Comparison of ENCODE assay signal across 24 cellular contexts in the genomic region with DNA sequence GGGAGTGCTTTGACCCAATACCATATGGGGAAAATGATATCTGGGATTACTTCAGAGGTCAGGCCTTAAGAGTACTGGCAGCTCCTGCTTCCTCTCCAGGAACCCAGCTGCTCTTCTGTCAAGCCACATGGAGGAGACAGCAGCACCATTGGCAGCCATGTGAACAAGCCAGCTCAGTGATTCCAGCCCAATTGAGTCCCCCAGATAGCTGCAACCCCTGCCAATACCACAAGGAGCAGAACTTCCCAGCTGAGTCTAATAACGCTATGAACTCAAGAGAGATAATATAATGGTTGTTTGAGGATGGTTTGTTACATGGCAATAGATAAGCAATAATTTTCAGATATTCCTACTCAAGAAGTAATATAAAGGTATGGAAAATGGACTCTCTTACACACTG.
A peak's percentile ranks its signal among the peaks of the same experiment; 100 is the strongest.
DNase-seq lines count a peak whose midpoint lies in the region; ATAC-seq, FAIRE-seq and TF ChIP-seq lines count a peak whose summit lies in the region.
"Had no signal": no experiment of that assay in that cellular context is flagged by ENCODE, and none has a peak within 500 bp of the region (broad histone marks: within the 10 kb centered on the region; RNA-seq: fewer than 3 reads in every experiment).

No MANE protein-coding gene starts in this region.

- CTCF ChIA-PET in A673 (lab: Charles Lee) = interaction anchor here (0.6 kb wide), 1 partner anchor 22 kb away, joined by 5 read pairs; no protein-coding TSS in a partner anchor
- CTCF ChIA-PET in HCT116 (lab: Charles Lee) = no interaction called here

- H3K27ac ChIP-seq in A673 (ENCODE audit: low read depth, low read length, poor library complexity, severe bottlenecking) (no peak overlapping the region), HCT116 (ENCODE audit: low read depth, low read length) (no peak overlapping the region)
- H3K27ac ChIP-seq: lower lobe of right lung, psoas muscle, upper lobe of left lung had no signal

- no peak overlapping the region for H3K9ac ChIP-seq in HCT116 (ENCODE audit: low read length)

- RAD21 ChIA-PET in HCT116 (lab: Charles Lee; ENCODE audit: low non-redundant PET in 1 of 2, low total read pairs in 2 of 2, uncharacterized antibody in 2 of 2, unreplicated experiment in 2 of 2) = no interaction called here

- no peak for FAIRE-seq in GM12892 (lab: Jason Lieb, UNC)
- FAIRE-seq: A549, bronchial epithelial cell, endometrium, keratinocyte had no signal

- TF ChIP-seq CTCF in A673 (conservative IDR thresholded peaks at IDR 0.05; ENCODE audit: low read depth, low read length) = no peak; the same call in 1 of the 2 replicates
- TF ChIP-seq CTCF in HCT116 (IDR thresholded peaks at IDR 0.05 in 2 of 3, conservative IDR thresholded peaks at IDR 0.05 in 1 of 3; ENCODE audit: borderline replicate concordance in 1 of 3, insufficient read depth in 1 of 3, low read depth in 2 of 3, low read length in 2 of 3) = peak in 1 of 3 experiments; percentile 30; a peak in 2 of 6 replicates
- no peak for TF ChIP-seq CTCF in fibroblast of mammary gland (conservative IDR thresholded peaks at IDR 0.05; ENCODE audit: control insufficient read depth, insufficient read depth, low read depth, low read length)
- TF ChIP-seq CTCF in omental fat pad (IDR thresholded peaks at IDR 0.05) = no peak

- peaks cover 6% of the 10 kb centered on the region for H3K27me3 ChIP-seq in A673 (replicated peaks; ENCODE audit: insufficient read depth, low read depth, low read length, poor library complexity)
- H3K27me3 ChIP-seq in HCT116 (ENCODE audit: insufficient read depth, low read length) = peaks cover 20% of the 10 kb centered on the region
- H3K27me3 ChIP-seq: upper lobe of left lung had no signal

- H4K20me1 ChIP-seq in HCT116 (ENCODE audit: insufficient read depth) = no peaks in the 10 kb centered on the region

- H3K9me3 ChIP-seq in A673 (ENCODE audit: low read depth, low read length, poor library complexity, severe bottlenecking) (no peaks in the 10 kb centered on the region), HCT116 (ENCODE audit: control insufficient read depth in 1 of 2, insufficient read depth in 1 of 2, low read depth in 1 of 2, low read length in 2 of 2) (no peaks in the 10 kb centered on the region)
- H3K9me3 ChIP-seq: A549, lower lobe of right lung, psoas muscle, upper lobe of left lung had no signal

- in situ Hi-C loops in SK-MEL-5 (cut with HindIII; ENCODE audit: low pct_unique_long_range_greater_than_20kb, low sequenced_read_pairs) = no loop called here
- in situ Hi-C loops in ACHN (cut with HindIII; ENCODE audit: low pct_ligation_motif_present, low pct_unique_long_range_greater_than_20kb, low sequenced_read_pairs) = no loop called here

- POLR2A ChIA-PET in A673 (lab: Charles Lee; ENCODE audit: low non-redundant PET) = interaction anchor here (0.7 kb wide), 1 partner anchor 126 kb away, joined by 4 read pairs; no protein-coding TSS in a partner anchor
- POLR2A ChIA-PET in HCT116 (lab: Charles Lee) = no interaction called here

- H3K9me2 ChIP-seq in HCT116 (ENCODE audit: insufficient read depth) = no peaks in the 10 kb centered on the region

- BruUV-seq in A673 (replicated peaks; lab: Mats Ljungman, UMichigan) (no TSS peak), HCT116 (replicated peaks; lab: Mats Ljungman, UMichigan) (no TSS peak)

- no peak for TF ChIP-seq RAD21 in HCT116 (IDR thresholded peaks at IDR 0.05; ENCODE audit: low read depth)

- no peaks in the 10 kb centered on the region for H3K79me2 ChIP-seq in HCT116 (ENCODE audit: insufficient read depth, low read length)

- H3K4me1 ChIP-seq in A673 (ENCODE audit: insufficient read depth, low read length, poor library complexity, severe bottlenecking) = no peaks in the 10 kb centered on the region
- no peaks in the 10 kb centered on the region for H3K4me1 ChIP-seq in HCT116 (ENCODE audit: control insufficient read depth in 1 of 2, insufficient read depth in 2 of 2, low read length in 2 of 2)
- H3K4me1 ChIP-seq: lower lobe of right lung, psoas muscle, upper lobe of left lung had no signal

- TF ChIP-seq POLR2A in HCT116 (IDR thresholded peaks at IDR 0.05; ENCODE audit: borderline replicate concordance, extremely low read depth, insufficient read depth, insufficient read length) = no peak
- no peak for TF ChIP-seq POLR2A in GM12892 (IDR thresholded peaks at IDR 0.05; ENCODE audit: low read depth, low read length)

- no peak overlapping the region for H3K4me3 ChIP-seq in A673 (ENCODE audit: low read depth, low read length, poor library complexity, severe bottlenecking)
- no peak overlapping the region for H3K4me3 ChIP-seq in HCT116 (replicated peaks in 1 of 2; ENCODE audit: low read depth in 1 of 2, low read length in 2 of 2)
- H3K4me3 ChIP-seq in fibroblast of mammary gland (ENCODE audit: control insufficient read depth, low read depth, low read length) = no peak overlapping the region
- H3K4me3 ChIP-seq: A549, lower lobe of right lung, psoas muscle, upper lobe of left lung had no signal

- DNase-seq in A673 (ENCODE audit: low spot score) (peak; percentile 25), HCT116 (ENCODE audit: low read depth, low spot score) (no peak), SK-MEL-5 (ENCODE audit: low read depth, low spot score) (peak; percentile 49), fibroblast of mammary gland (ENCODE audit: low read depth) (peak; percentile 12), inferior parietal cortex (ENCODE audit: extremely low spot score) (no peak), ACHN (no peak), GM12892 (ENCODE audit: insufficient read length) (no peak), omental fat pad (ENCODE audit: low spot score) (no peak)
- DNase-seq: activated CD4-positive, CD25-positive, alpha-beta regulatory T cell treated with anti-CD3 and anti-CD28 coated beads, Interleukin-2, amount 50 U/mL, for 72 hours; activated CD8-positive, alpha-beta T cell treated with anti-CD3 and anti-CD28 coated beads, Interleukin-2, amount 10 ng/mL, durations not matched to agents 7 days and 5 days; activated naive CD4-positive, alpha-beta T cell treated with Interleukin-2 at 50 U/mL for 16 hours; amniotic stem cell; C1 segment of cervical spinal cord; Calu3; cortex of kidney; lower lobe of right lung; NCI-H1436; NCI-H510A treated with DMSO at 0.1 percent for 48 hours; psoas muscle; upper lobe of left lung had no signal

- H3K4me2 ChIP-seq in HCT116 (ENCODE audit: low read length) = no peak overlapping the region
- H3K4me2 ChIP-seq: A549 had no signal

- no peaks in the 10 kb centered on the region for H3K36me3 ChIP-seq in A673 (ENCODE audit: insufficient read depth, low read length, poor library complexity, severe bottlenecking)
- H3K36me3 ChIP-seq in HCT116 (ENCODE audit: control insufficient read depth in 1 of 2, insufficient read depth in 2 of 2, low read length in 2 of 2) = no peaks in the 10 kb centered on the region
- H3K36me3 ChIP-seq: lower lobe of right lung, upper lobe of left lung had no signal

- intact Hi-C loops in A673 (cut with micrococcal nuclease; ENCODE audit: unreplicated experiment) = no loop called here
- intact Hi-C loops in HCT116 (cut with micrococcal nuclease) = no loop called here

- ATAC-seq in HCT116 = peak; percentile 75
- ATAC-seq in omental fat pad (ENCODE audit: low FRiP score) = no peak
- ATAC-seq: activated CD8-positive, alpha-beta T cell treated with anti-CD3 and anti-CD28 coated beads, Interleukin-2, amount 10 ng/mL, durations not matched to agents 7 days and 5 days; psoas muscle had no signal

- no peak overlapping the region for H2AFZ ChIP-seq in HCT116 (ENCODE audit: low read depth, low read length, poor library complexity, severe bottlenecking)

TF ChIP-seq in HCT116, 20 proteins besides CTCF, POLR2A, EP300 and RAD21:
- TF ChIP-seq EZH2phosphoT487 (IDR thresholded peaks at IDR 0.05; ENCODE audit: borderline replicate concordance) (no peak), SP1 (IDR thresholded peaks at IDR 0.05; ENCODE audit: low read depth) (no peak), SRF (IDR thresholded peaks at IDR 0.05; ENCODE audit: low read depth) (no peak), CEBPB (IDR thresholded peaks at IDR 0.05; ENCODE audit: low read depth) (no peak), ZNF274 (IDR thresholded peaks at IDR 0.05; ENCODE audit: low read depth, low read length) (no peak), ELF1 (IDR thresholded peaks at IDR 0.05; ENCODE audit: borderline replicate concordance, low read depth) (no peak), YY1 (IDR thresholded peaks at IDR 0.05; ENCODE audit: extremely low read depth, insufficient replicate concordance, low read depth, low read length) (no peak), FOSL1 (IDR thresholded peaks at IDR 0.05; ENCODE audit: low read depth) (no peak), JUND (IDR thresholded peaks at IDR 0.05) (no peak), ZFX (IDR thresholded peaks at IDR 0.05) (no peak), EZH2 (IDR thresholded peaks at IDR 0.05) (no peak)
- TF ChIP-seq, protein P1, sequence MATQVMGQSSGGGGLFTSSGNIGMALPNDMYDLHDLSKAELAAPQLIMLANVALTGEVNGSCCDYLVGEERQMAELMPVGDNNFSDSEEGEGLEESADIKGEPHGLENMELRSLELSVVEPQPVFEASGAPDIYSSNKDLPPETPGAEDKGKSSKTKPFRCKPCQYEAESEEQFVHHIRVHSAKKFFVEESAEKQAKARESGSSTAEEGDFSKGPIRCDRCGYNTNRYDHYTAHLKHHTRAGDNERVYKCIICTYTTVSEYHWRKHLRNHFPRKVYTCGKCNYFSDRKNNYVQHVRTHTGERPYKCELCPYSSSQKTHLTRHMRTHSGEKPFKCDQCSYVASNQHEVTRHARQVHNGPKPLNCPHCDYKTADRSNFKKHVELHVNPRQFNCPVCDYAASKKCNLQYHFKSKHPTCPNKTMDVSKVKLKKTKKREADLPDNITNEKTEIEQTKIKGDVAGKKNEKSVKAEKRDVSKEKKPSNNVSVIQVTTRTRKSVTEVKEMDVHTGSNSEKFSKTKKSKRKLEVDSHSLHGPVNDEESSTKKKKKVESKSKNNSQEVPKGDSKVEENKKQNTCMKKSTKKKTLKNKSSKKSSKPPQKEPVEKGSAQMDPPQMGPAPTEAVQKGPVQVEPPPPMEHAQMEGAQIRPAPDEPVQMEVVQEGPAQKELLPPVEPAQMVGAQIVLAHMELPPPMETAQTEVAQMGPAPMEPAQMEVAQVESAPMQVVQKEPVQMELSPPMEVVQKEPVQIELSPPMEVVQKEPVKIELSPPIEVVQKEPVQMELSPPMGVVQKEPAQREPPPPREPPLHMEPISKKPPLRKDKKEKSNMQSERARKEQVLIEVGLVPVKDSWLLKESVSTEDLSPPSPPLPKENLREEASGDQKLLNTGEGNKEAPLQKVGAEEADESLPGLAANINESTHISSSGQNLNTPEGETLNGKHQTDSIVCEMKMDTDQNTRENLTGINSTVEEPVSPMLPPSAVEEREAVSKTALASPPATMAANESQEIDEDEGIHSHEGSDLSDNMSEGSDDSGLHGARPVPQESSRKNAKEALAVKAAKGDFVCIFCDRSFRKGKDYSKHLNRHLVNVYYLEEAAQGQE (IDR thresholded peaks at IDR 0.05; ENCODE audit: low read depth) = no peak
- TF ChIP-seq, protein P2, sequence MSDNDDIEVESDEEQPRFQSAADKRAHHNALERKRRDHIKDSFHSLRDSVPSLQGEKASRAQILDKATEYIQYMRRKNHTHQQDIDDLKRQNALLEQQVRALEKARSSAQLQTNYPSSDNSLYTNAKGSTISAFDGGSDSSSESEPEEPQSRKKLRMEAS (IDR thresholded peaks at IDR 0.05) = no peak

Comparison
In these comparisons a context has a peak if more than half of its experiments do, and no peak if none do; other contexts are left out.
1. DNase-seq: peak in A673 (single experiment), SK-MEL-5 (single experiment) and fibroblast of mammary gland (single experiment); none in HCT116 (single experiment), inferior parietal cortex (single experiment), ACHN (single experiment), GM12892 (single experiment) and omental fat pad (single experiment).